ENCODE assay signal across 8 cellular contexts in the genomic region with DNA sequence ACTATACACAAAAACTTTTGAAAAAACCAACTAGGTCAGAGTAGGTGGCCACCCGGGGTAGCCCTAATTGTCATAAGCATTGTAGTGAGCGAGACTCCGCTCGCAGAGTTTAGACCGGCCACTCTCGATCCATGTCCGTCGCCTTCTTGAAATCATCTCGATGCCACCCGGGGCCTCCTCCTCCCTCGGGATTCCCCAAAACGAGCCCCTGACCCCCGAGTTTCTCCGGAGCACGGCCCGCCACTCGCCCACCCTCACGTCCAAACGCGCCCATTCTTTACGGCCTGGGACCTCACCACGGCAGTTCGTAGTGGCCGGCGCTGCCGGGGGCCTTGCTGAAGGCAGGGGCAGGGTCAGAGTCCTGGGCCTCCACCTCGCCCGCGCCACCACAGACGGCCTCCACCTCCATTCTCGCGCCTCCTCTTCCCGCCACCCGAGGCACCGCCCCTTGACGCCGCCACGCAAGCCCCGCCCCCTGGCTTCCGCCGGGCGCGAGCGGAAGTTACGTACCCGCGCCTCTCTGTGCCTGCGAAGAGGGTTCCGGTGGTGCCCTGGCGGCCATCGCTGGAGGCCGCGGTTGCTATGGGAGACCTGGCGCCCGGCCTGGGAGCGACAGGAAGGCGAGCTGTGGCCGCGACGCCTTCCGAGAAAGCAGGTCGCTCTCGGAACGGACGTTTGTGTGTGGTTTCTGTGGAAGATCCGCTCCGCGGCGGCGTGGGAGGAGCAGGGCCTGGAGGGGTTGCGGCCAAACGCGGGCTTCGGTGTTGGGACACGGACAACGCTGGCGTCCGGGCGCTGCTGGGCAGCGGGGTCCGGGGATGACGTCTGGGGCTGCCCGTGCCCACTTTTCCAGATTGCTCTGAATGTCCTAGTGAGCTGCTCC.
DNase-seq lines count a peak whose midpoint lies in the region; ATAC-seq lines count a peak whose summit lies in the region.

A gene (minus strand): TSS at position 425 of the 883 bp plus-strand sequence. CDS start 16 bp downstream, at position 409.

- peak; percentile 91 for ATAC-seq in GM18907 (IDR thresholded peaks at IDR 0.05; ENCODE audit: unreplicated experiment)
- peak; percentile 91 for ATAC-seq in HG03159 (IDR thresholded peaks at IDR 0.05; ENCODE audit: unreplicated experiment)

- peak; percentile 99 for DNase-seq in AG08396 (ENCODE audit: low spot score)
- peak; percentile 90 for DNase-seq in NCI-H226
- peak; percentile 89 to 94 (median 92) for DNase-seq in activated CD4-positive, CD25-positive, alpha-beta regulatory T cell (lab: John Stamatoyannopoulos, UW)
- peak; percentile 96 for DNase-seq in central memory CD4-positive, alpha-beta T cell
- peak; percentile 95 for DNase-seq in iris pigment epithelial cell (ENCODE audit: low read depth)
- DNase-seq in stimulated activated CD4-positive, alpha-beta T cell treated with anti-CD3 and anti-CD28 coated beads, Interleukin-12 subunit alpha, Interleukin-12 subunit beta, amount 100 ng/mL, for 4 hours = peak; percentile 96

Comparison
In these comparisons a context has a peak if more than half of its experiments do, and no peak if none do; other contexts are left out.
1. Peak in every context shown above with its lines: DNase-seq and ATAC-seq.